Comparison of ENCODE assay signal across 8 cellular contexts in genomic region chr1:22641906-22642636, GRCh38. TPM values are rescaled to one million over a fixed set of nuclear protein-coding genes. Genes with fewer than 3 reads are reported as not detected.
DNase-seq lines count a peak whose midpoint lies in the region; ATAC-seq and TF ChIP-seq lines count a peak whose summit lies in the region.

No MANE protein-coding gene starts in this region.

- H3K27ac Mint-ChIP-seq in activated T-helper 2 cell treated with anti-CD3 and anti-CD28 coated beads, Interferon-gamma antibody, Interleukin-2, Interleukin-4, amounts not matched to agents 10 μg/mL and 5 μg/mL and 100 μg/mL, durations not matched to agents 14 hours and 24 hours and 36 hours, result no peak overlapping the region

- TF ChIP-seq POLR2A in Peyer's patch (IDR thresholded peaks at IDR 0.05) (no peak), testis (IDR thresholded peaks at IDR 0.05) (no peak)

- ATAC-seq in GM18498 (IDR thresholded peaks at IDR 0.05; ENCODE audit: unreplicated experiment), result no peak

- no peaks in the 10 kb centered on the region for H3K9me3 Mint-ChIP-seq in activated T-helper 2 cell treated with anti-CD3 and anti-CD28 coated beads, Interferon-gamma antibody, Interleukin-2, Interleukin-4, amounts not matched to agents 10 μg/mL and 5 μg/mL and 100 μg/mL, durations not matched to agents 14 hours and 24 hours and 36 hours

- H3K36me3 Mint-ChIP-seq in activated T-helper 2 cell treated with anti-CD3 and anti-CD28 coated beads, Interferon-gamma antibody, Interleukin-2, Interleukin-4, amounts not matched to agents 10 μg/mL and 5 μg/mL and 100 μg/mL, durations not matched to agents 14 hours and 24 hours and 36 hours (ENCODE audit: low read depth), result no peaks in the 10 kb centered on the region

- H3K4me1 ChIP-seq in Peyer's patch (no peaks in the 10 kb centered on the region), testis (no peaks in the 10 kb centered on the region)

- H3K36me3 ChIP-seq in Peyer's patch (no peaks in the 10 kb centered on the region), testis (ENCODE audit: low read depth, missing control alignments) (no peaks in the 10 kb centered on the region)

- DNase-seq in CD1c-positive myeloid dendritic cell (ENCODE audit: extremely low spot score), result peak; percentile 79
- peak; percentile 72 for DNase-seq in HK-2 (ENCODE audit: unreplicated experiment)
- DNase-seq in Peyer's patch, result peak; percentile 57 to 88 (median 86)
- DNase-seq in activated T-helper 2 cell treated with anti-CD3 and anti-CD28 coated beads, Interferon-gamma antibody, Interleukin-2, Interleukin-4, amounts not matched to agents 10 μg/mL and 5 μg/mL and 100 μg/mL, durations not matched to agents 14 hours and 24 hours and 36 hours (ENCODE audit: low spot score), result peak; percentile 44
- peak; percentile 48 for DNase-seq in fibroblast of the aortic adventitia (ENCODE audit: low read depth)
- DNase-seq in nucleus accumbens (lab: John Stamatoyannopoulos, UW), result peak in 52 of 56 donors; percentile 7 to 86 (median 48)
- DNase-seq in testis, result peak; percentile 85

- H3K27me3 ChIP-seq in Peyer's patch (no peaks in the 10 kb centered on the region), testis (no peaks in the 10 kb centered on the region)

- intact Hi-C loops in activated T-helper 2 cell treated with anti-CD3 and anti-CD28 coated beads, Interferon-gamma antibody, Interleukin-2, Interleukin-4, amounts not matched to agents 10 μg/mL and 5 μg/mL and 100 μg/mL, durations not matched to agents 14 hours and 24 hours and 36 hours (cut with micrococcal nuclease), result loop anchor here (1.0 to 5.0 kb wide), 2 partner anchors 222 to 510 kb away; no protein-coding TSS in a partner anchor
- intact Hi-C loops in testis (cut with DNase I; ENCODE audit: low total_unique reads), result loop anchor here (5.0 kb wide), 1 partner anchor 220 kb away; no protein-coding TSS in a partner anchor

- no peaks in the 10 kb centered on the region for H3K4me1 Mint-ChIP-seq in activated T-helper 2 cell treated with anti-CD3 and anti-CD28 coated beads, Interferon-gamma antibody, Interleukin-2, Interleukin-4, amounts not matched to agents 10 μg/mL and 5 μg/mL and 100 μg/mL, durations not matched to agents 14 hours and 24 hours and 36 hours (ENCODE audit: low read depth)

- 12 to 20% methylated on average over 5 to 18 of the region's 18 CpGs for WGBS in testis, 2 donors

- H3K27ac ChIP-seq in Peyer's patch, result no peak overlapping the region
- no peak overlapping the region for H3K27ac ChIP-seq in testis

- TF ChIP-seq CTCF in Peyer's patch (IDR thresholded peaks at IDR 0.05) (peak; percentile 52 to 90 (median 86)), fibroblast of the aortic adventitia (IDR thresholded peaks at IDR 0.05; ENCODE audit: insufficient read depth, low read length) (peak; percentile 88), testis (IDR thresholded peaks at IDR 0.05) (peak; percentile 81 to 86 (median 84))

- H3K9me3 ChIP-seq in Peyer's patch (no peaks in the 10 kb centered on the region), testis (no peaks in the 10 kb centered on the region)

- H3K4me3 Mint-ChIP-seq in activated T-helper 2 cell treated with anti-CD3 and anti-CD28 coated beads, Interferon-gamma antibody, Interleukin-2, Interleukin-4, amounts not matched to agents 10 μg/mL and 5 μg/mL and 100 μg/mL, durations not matched to agents 14 hours and 24 hours and 36 hours (ENCODE audit: low read depth), result no peak overlapping the region

- H3K27me3 Mint-ChIP-seq in activated T-helper 2 cell treated with anti-CD3 and anti-CD28 coated beads, Interferon-gamma antibody, Interleukin-2, Interleukin-4, amounts not matched to agents 10 μg/mL and 5 μg/mL and 100 μg/mL, durations not matched to agents 14 hours and 24 hours and 36 hours (ENCODE audit: low read depth), result no peaks in the 10 kb centered on the region

- H3K4me3 ChIP-seq in Peyer's patch (no peak overlapping the region), fibroblast of the aortic adventitia (ENCODE audit: low read depth, low read length) (no peak overlapping the region), testis (no peak overlapping the region)

RNA-seq across cellular contexts. Expression of gene C1QC, which starts 1.4 kb away (rescaled TPM):
- total RNA-seq in Peyer's patch (10 to 100 TPM; 30.1 to 85.0 (median 50.0) TPM), fibroblast of the aortic adventitia (ENCODE audit: low replicate concordance) (not detected in 2 replicates), testis (10 to 100 TPM in 1 of 2 donors, 1 to 10 TPM in 1; 8.6 to 36.8 TPM)
- not detected in 2 replicates for total RNA-seq in activated T-helper 2 cell treated with anti-CD3 and anti-CD28 coated beads, Interferon-gamma antibody, Interleukin-2, Interleukin-4, amounts not matched to agents 10 μg/mL and 5 μg/mL and 100 μg/mL, durations not matched to agents 14 hours and 24 hours and 36 hours
- 108 TPM for polyA plus RNA-seq in testis (ENCODE audit: insufficient read depth, low read depth, low replicate concordance)

RNA-seq across cellular contexts. Expression of gene C1QA, which starts 5.6 kb away (rescaled TPM):
- total RNA-seq in Peyer's patch (10 to 100 TPM; 12.3 to 90.8 (median 28.7) TPM), fibroblast of the aortic adventitia (ENCODE audit: low replicate concordance) (not detected in 2 replicates), testis (10 to 100 TPM in 1 of 2 donors, 1 to 10 TPM in 1; 8.7 to 29.8 TPM)
- not detected in 2 replicates for total RNA-seq in activated T-helper 2 cell treated with anti-CD3 and anti-CD28 coated beads, Interferon-gamma antibody, Interleukin-2, Interleukin-4, amounts not matched to agents 10 μg/mL and 5 μg/mL and 100 μg/mL, durations not matched to agents 14 hours and 24 hours and 36 hours
- polyA plus RNA-seq in testis (ENCODE audit: insufficient read depth, low read depth, low replicate concordance), result 142 TPM

RNA-seq across cellular contexts. Expression of gene C1QB, which starts 11.0 kb away (rescaled TPM):
- 100 to 1,000 TPM in 2 of 4 donors, 10 to 100 TPM in 2; 54.3 to 107 (median 86.1) TPM for total RNA-seq in Peyer's patch
- not detected in 2 replicates for total RNA-seq in activated T-helper 2 cell treated with anti-CD3 and anti-CD28 coated beads, Interferon-gamma antibody, Interleukin-2, Interleukin-4, amounts not matched to agents 10 μg/mL and 5 μg/mL and 100 μg/mL, durations not matched to agents 14 hours and 24 hours and 36 hours
- not detected in 2 replicates for total RNA-seq in fibroblast of the aortic adventitia (ENCODE audit: low replicate concordance)
- total RNA-seq in testis, result 10 to 100 TPM; 16.8 to 66.0 TPM
- polyA plus RNA-seq in testis (ENCODE audit: insufficient read depth, low read depth, low replicate concordance), result 155 TPM

Comparison
In these comparisons a context has a peak if more than half of its experiments do, and no peak if none do; other contexts are left out.
1. RNA of gene C1QB, which starts 11.0 kb away (total RNA-seq): 54.3 to 107 TPM in Peyer's patch and 16.8 to 66.0 TPM in testis; not detected in activated T-helper 2 cell treated with anti-CD3 and anti-CD28 coated beads, Interferon-gamma antibody, Interleukin-2, Interleukin-4, amounts not matched to agents 10 μg/mL and 5 μg/mL and 100 μg/mL, durations not matched to agents 14 hours and 24 hours and 36 hours and not detected in fibroblast of the aortic adventitia; every median in the first group is over 10 times any median in the second.
2. Peak in every context shown above with its lines, with median percentiles within 50 percentile points of each other: DNase-seq and CTCF ChIP-seq.